ENCODE assay signal across 1 cellular context in genomic region chr2:205726506-205726905, GRCh38.
A peak's percentile ranks its signal among the peaks of the same experiment; 100 is the strongest.
TF ChIP-seq lines count a peak whose summit lies in the region.

No MANE protein-coding gene starts in this region.

TF ChIP-seq in HepG2, 621 proteins besides CTCF, POLR2A, EP300 and RAD21 (continued from another document and continues in another):
- TF ChIP-seq XRCC5 (optimal IDR thresholded peaks at IDR 0.05; ENCODE audit: low read length) (no peak), ZNF335 (CRISPR knock-in tag; IDR thresholded peaks at IDR 0.05) (no peak), ZNF660 (CRISPR knock-in tag; IDR thresholded peaks at IDR 0.05; ENCODE audit: borderline replicate concordance, low read depth) (no peak), KLF11 (CRISPR knock-in tag; IDR thresholded peaks at IDR 0.05) (no peak), MIER2 (CRISPR knock-in tag; IDR thresholded peaks at IDR 0.05) (no peak), POGZ (CRISPR knock-in tag; IDR thresholded peaks at IDR 0.05) (no peak), CREM (IDR thresholded peaks at IDR 0.05) (no peak), CREM (CRISPR knock-in tag; IDR thresholded peaks at IDR 0.05) (no peak), GTF2F1 (IDR thresholded peaks at IDR 0.05; ENCODE audit: low read length) (no peak), WIZ (CRISPR knock-in tag; IDR thresholded peaks at IDR 0.05) (no peak), SOX5 (CRISPR knock-in tag; IDR thresholded peaks at IDR 0.05; ENCODE audit: borderline replicate concordance) (peak; percentile 47; the same call in 1 of the 2 replicates), NR3C1 (CRISPR knock-in tag; IDR thresholded peaks at IDR 0.05) (no peak), ZNF337 (CRISPR knock-in tag; IDR thresholded peaks at IDR 0.05; ENCODE audit: borderline replicate concordance, low read depth) (no peak), FOXA3 (CRISPR knock-in tag; IDR thresholded peaks at IDR 0.05) (peak; percentile 75), ELF1 (CRISPR knock-in tag; IDR thresholded peaks at IDR 0.05) (no peak), HCFC1 (IDR thresholded peaks at IDR 0.05; ENCODE audit: low read depth, low read length) (no peak), SSRP1 (CRISPR knock-in tag; IDR thresholded peaks at IDR 0.05) (no peak), ZNF124 (CRISPR knock-in tag; IDR thresholded peaks at IDR 0.05) (no peak), FOSL2 (CRISPR knock-in tag; IDR thresholded peaks at IDR 0.05) (peak; percentile 37; the same call in 1 of the 2 replicates), KDM2A (CRISPR knock-in tag; IDR thresholded peaks at IDR 0.05; ENCODE audit: borderline replicate concordance, low read depth) (no peak), HNF4A (CRISPR knock-in tag; IDR thresholded peaks at IDR 0.05) (no peak), ZFP1 (CRISPR knock-in tag; IDR thresholded peaks at IDR 0.05) (no peak), SP4 (CRISPR knock-in tag; IDR thresholded peaks at IDR 0.05) (no peak), ERF (CRISPR knock-in tag; IDR thresholded peaks at IDR 0.05) (no peak), RNF2 (conservative IDR thresholded peaks at IDR 0.05; ENCODE audit: low read depth) (no peak), HMG20B (CRISPR knock-in tag; conservative IDR thresholded peaks at IDR 0.05) (no peak), MZF1 (CRISPR knock-in tag; IDR thresholded peaks at IDR 0.05; ENCODE audit: borderline replicate concordance) (no peak), SIN3B (IDR thresholded peaks at IDR 0.05; ENCODE audit: low read length) (no peak), ZNF260 (CRISPR knock-in tag; IDR thresholded peaks at IDR 0.05; ENCODE audit: borderline replicate concordance, low read depth) (no peak), SAP130 (CRISPR knock-in tag; IDR thresholded peaks at IDR 0.05; ENCODE audit: low read depth) (0 out of 2 replicates have a peak, but pooled peaks have one; percentile 11), TBX2 (CRISPR knock-in tag; IDR thresholded peaks at IDR 0.05; ENCODE audit: borderline replicate concordance) (no peak), CEBPG (CRISPR knock-in tag; IDR thresholded peaks at IDR 0.05) (peak; percentile 66), KAT7 (CRISPR knock-in tag; IDR thresholded peaks at IDR 0.05; ENCODE audit: borderline replicate concordance) (no peak), PHF21A (CRISPR knock-in tag; IDR thresholded peaks at IDR 0.05) (0 out of 2 replicates have a peak, but pooled peaks have one; percentile 36), SMARCE1 (IDR thresholded peaks at IDR 0.05; ENCODE audit: borderline replicate concordance) (no peak), STAT6 (CRISPR knock-in tag; IDR thresholded peaks at IDR 0.05; ENCODE audit: borderline replicate concordance) (no peak), RFX3 (CRISPR knock-in tag; IDR thresholded peaks at IDR 0.05) (no peak), FOXP4 (CRISPR knock-in tag; IDR thresholded peaks at IDR 0.05) (peak; percentile 48; the same call in 1 of the 2 replicates), ZNF20 (CRISPR knock-in tag; IDR thresholded peaks at IDR 0.05) (no peak), ATF1 (CRISPR knock-in tag; IDR thresholded peaks at IDR 0.05) (no peak), TEAD3 (CRISPR knock-in tag; optimal IDR thresholded peaks at IDR 0.05; ENCODE audit: borderline replicate concordance) (no peak), NCOA2 (CRISPR knock-in tag; IDR thresholded peaks at IDR 0.05) (peak; percentile 31; the same call in 1 of the 2 replicates), FOXO4 (CRISPR knock-in tag; conservative IDR thresholded peaks at IDR 0.05) (no peak), ZNF780A (CRISPR knock-in tag; IDR thresholded peaks at IDR 0.05) (no peak)
- TF ChIP-seq, protein P1, sequence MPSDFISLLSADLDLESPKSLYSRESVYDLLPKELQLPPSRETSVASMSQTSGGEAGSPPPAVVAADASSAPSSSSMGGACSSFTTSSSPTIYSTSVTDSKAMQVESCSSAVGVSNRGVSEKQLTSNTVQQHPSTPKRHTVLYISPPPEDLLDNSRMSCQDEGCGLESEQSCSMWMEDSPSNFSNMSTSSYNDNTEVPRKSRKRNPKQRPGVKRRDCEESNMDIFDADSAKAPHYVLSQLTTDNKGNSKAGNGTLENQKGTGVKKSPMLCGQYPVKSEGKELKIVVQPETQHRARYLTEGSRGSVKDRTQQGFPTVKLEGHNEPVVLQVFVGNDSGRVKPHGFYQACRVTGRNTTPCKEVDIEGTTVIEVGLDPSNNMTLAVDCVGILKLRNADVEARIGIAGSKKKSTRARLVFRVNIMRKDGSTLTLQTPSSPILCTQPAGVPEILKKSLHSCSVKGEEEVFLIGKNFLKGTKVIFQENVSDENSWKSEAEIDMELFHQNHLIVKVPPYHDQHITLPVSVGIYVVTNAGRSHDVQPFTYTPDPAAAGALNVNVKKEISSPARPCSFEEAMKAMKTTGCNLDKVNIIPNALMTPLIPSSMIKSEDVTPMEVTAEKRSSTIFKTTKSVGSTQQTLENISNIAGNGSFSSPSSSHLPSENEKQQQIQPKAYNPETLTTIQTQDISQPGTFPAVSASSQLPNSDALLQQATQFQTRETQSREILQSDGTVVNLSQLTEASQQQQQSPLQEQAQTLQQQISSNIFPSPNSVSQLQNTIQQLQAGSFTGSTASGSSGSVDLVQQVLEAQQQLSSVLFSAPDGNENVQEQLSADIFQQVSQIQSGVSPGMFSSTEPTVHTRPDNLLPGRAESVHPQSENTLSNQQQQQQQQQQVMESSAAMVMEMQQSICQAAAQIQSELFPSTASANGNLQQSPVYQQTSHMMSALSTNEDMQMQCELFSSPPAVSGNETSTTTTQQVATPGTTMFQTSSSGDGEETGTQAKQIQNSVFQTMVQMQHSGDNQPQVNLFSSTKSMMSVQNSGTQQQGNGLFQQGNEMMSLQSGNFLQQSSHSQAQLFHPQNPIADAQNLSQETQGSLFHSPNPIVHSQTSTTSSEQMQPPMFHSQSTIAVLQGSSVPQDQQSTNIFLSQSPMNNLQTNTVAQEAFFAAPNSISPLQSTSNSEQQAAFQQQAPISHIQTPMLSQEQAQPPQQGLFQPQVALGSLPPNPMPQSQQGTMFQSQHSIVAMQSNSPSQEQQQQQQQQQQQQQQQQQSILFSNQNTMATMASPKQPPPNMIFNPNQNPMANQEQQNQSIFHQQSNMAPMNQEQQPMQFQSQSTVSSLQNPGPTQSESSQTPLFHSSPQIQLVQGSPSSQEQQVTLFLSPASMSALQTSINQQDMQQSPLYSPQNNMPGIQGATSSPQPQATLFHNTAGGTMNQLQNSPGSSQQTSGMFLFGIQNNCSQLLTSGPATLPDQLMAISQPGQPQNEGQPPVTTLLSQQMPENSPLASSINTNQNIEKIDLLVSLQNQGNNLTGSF (CRISPR knock-in tag; IDR thresholded peaks at IDR 0.05) = no peak
- TF ChIP-seq, protein P2, sequence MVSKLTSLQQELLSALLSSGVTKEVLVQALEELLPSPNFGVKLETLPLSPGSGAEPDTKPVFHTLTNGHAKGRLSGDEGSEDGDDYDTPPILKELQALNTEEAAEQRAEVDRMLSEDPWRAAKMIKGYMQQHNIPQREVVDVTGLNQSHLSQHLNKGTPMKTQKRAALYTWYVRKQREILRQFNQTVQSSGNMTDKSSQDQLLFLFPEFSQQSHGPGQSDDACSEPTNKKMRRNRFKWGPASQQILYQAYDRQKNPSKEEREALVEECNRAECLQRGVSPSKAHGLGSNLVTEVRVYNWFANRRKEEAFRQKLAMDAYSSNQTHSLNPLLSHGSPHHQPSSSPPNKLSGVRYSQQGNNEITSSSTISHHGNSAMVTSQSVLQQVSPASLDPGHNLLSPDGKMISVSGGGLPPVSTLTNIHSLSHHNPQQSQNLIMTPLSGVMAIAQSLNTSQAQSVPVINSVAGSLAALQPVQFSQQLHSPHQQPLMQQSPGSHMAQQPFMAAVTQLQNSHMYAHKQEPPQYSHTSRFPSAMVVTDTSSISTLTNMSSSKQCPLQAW (CRISPR knock-in tag; IDR thresholded peaks at IDR 0.05) = no peak
- TF ChIP-seq, protein P3, sequence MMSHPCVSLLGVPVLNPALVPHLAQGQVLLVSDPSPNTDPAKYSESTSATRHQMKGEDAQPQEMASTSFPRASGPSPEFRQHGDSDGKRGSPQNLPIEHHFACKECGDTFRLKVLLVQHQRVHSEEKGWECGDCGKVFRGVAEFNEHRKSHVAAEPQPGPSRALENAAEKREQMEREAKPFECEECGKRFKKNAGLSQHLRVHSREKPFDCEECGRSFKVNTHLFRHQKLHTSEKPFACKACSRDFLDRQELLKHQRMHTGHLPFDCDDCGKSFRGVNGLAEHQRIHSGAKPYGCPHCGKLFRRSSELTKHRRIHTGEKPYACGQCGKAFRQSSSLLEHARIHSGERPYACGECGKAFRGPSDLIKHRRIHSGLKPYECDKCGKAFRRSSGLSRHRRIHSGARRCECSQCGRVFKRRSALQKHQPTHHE (CRISPR knock-in tag; IDR thresholded peaks at IDR 0.05; ENCODE audit: borderline replicate concordance) = no peak
- TF ChIP-seq, protein P4, sequence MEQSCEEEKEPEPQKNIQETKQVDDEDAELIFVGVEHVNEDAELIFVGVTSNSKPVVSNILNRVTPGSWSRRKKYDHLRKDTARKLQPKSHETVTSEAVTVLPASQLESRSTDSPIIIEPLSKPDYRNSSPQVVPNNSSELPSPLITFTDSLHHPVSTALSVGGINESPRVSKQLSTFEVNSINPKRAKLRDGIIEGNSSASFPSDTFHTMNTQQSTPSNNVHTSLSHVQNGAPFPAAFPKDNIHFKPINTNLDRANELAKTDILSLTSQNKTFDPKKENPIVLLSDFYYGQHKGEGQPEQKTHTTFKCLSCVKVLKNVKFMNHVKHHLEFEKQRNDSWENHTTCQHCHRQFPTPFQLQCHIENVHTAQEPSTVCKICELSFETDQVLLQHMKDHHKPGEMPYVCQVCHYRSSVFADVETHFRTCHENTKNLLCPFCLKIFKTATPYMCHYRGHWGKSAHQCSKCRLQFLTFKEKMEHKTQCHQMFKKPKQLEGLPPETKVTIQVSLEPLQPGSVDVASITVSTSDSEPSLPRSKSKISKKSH (CRISPR knock-in tag; IDR thresholded peaks at IDR 0.05; ENCODE audit: borderline replicate concordance) = no peak
- TF ChIP-seq, protein P5, sequence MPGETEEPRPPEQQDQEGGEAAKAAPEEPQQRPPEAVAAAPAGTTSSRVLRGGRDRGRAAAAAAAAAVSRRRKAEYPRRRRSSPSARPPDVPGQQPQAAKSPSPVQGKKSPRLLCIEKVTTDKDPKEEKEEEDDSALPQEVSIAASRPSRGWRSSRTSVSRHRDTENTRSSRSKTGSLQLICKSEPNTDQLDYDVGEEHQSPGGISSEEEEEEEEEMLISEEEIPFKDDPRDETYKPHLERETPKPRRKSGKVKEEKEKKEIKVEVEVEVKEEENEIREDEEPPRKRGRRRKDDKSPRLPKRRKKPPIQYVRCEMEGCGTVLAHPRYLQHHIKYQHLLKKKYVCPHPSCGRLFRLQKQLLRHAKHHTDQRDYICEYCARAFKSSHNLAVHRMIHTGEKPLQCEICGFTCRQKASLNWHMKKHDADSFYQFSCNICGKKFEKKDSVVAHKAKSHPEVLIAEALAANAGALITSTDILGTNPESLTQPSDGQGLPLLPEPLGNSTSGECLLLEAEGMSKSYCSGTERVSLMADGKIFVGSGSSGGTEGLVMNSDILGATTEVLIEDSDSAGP (CRISPR knock-in tag; IDR thresholded peaks at IDR 0.05; ENCODE audit: borderline replicate concordance) = no peak
- TF ChIP-seq, protein P6, sequence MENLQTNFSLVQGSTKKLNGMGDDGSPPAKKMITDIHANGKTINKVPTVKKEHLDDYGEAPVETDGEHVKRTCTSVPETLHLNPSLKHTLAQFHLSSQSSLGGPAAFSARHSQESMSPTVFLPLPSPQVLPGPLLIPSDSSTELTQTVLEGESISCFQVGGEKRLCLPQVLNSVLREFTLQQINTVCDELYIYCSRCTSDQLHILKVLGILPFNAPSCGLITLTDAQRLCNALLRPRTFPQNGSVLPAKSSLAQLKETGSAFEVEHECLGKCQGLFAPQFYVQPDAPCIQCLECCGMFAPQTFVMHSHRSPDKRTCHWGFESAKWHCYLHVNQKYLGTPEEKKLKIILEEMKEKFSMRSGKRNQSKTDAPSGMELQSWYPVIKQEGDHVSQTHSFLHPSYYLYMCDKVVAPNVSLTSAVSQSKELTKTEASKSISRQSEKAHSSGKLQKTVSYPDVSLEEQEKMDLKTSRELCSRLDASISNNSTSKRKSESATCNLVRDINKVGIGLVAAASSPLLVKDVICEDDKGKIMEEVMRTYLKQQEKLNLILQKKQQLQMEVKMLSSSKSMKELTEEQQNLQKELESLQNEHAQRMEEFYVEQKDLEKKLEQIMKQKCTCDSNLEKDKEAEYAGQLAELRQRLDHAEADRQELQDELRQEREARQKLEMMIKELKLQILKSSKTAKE (CRISPR knock-in tag; IDR thresholded peaks at IDR 0.05; ENCODE audit: borderline replicate concordance) = no peak
